Comparison of ENCODE assay signal across 16 cellular contexts in the genomic region with DNA sequence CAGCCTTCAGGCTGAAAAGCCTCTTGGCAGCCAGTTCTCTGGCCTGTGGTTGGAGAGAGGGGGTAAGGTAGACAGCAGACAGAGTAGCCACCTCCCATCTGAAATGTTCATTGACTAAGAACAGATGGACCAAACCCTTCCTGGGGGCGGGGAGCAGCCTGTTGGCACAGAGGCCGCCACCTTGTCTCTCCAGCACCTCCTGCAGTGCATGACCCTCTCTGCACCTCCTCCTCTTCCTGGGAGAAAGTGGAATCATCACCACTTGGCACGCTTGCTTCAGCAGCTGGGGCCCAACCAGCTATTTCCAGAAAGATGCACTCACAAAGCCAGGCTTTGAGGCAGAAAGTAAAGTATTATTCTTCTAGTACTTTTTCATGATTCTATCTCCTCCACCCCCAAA.
DNase-seq lines count a peak whose midpoint lies in the region; ATAC-seq and TF ChIP-seq lines count a peak whose summit lies in the region.
"Had no signal": no experiment of that assay in that cellular context is flagged by ENCODE, and none has a peak within 500 bp of the region (broad histone marks: within the 10 kb centered on the region; RNA-seq: fewer than 3 reads in every experiment).

No MANE protein-coding gene starts in this region.

- no peaks in the 10 kb centered on the region for H4K20me1 ChIP-seq in mammary epithelial cell (ENCODE audit: insufficient read depth, low read length)

- no peaks in the 10 kb centered on the region for H3K36me3 ChIP-seq in mammary epithelial cell (ENCODE audit: insufficient read depth, low read length)
- H3K36me3 ChIP-seq: esophagus muscularis mucosa, left ventricle myocardium inferior, prostate gland had no signal

- no peaks in the 10 kb centered on the region for H3K27me3 ChIP-seq in mammary epithelial cell (ENCODE audit: insufficient read depth, low read length)
- H3K27me3 ChIP-seq: esophagus muscularis mucosa had no signal

- no peak overlapping the region for H3K9ac ChIP-seq in mammary epithelial cell (ENCODE audit: insufficient read depth, low read length)

- ATAC-seq in GM19035 (IDR thresholded peaks at IDR 0.05; ENCODE audit: unreplicated experiment), result no peak

- no peak overlapping the region for H3K27ac ChIP-seq in mammary epithelial cell (ENCODE audit: insufficient read depth, low read depth, low read length)
- H3K27ac ChIP-seq: esophagus muscularis mucosa, left ventricle myocardium inferior, prostate gland had no signal

- BruUV-seq in mammary epithelial cell (replicated peaks; lab: Mats Ljungman, UMichigan), result no TSS peak

- H3K4me2 ChIP-seq in mammary epithelial cell (ENCODE audit: insufficient read depth, low read depth, low read length), result no peak overlapping the region

- H2AFZ ChIP-seq in mammary epithelial cell (ENCODE audit: low read depth, low read length), result no peak overlapping the region

- CTCF ChIA-PET in mammary epithelial cell (lab: Charles Lee; ENCODE audit: low non-redundant PET), result no interaction called here

- H3K79me2 ChIP-seq in mammary epithelial cell (ENCODE audit: insufficient read depth, low read length), result no peaks in the 10 kb centered on the region

- H3K9me3 ChIP-seq in mammary epithelial cell (replicated peaks; ENCODE audit: insufficient read depth, low read length), result no peaks in the 10 kb centered on the region
- H3K9me3 ChIP-seq: esophagus muscularis mucosa, prostate gland had no signal

- dilution Hi-C loops in mammary epithelial cell (cut with HindIII; ENCODE audit: low sequenced_read_pairs), result no loop called here

- DNase-seq in ELF-1 (ENCODE audit: low read depth, low spot score), result peak; percentile 20
- DNase-seq in HT1080 (ENCODE audit: low read depth), result peak; percentile 4
- peak; percentile 14 for DNase-seq in mammary epithelial cell
- DNase-seq in myocyte (ENCODE audit: low read depth), result peak; percentile 11
- DNase-seq in NCI-H2081 (lab: John Stamatoyannopoulos, UW), result no peak
- no peak for DNase-seq in stimulated activated CD4-positive, alpha-beta T cell treated with anti-CD3 and anti-CD28 coated beads, Interleukin-2, amount 100 ng/mL, for 24 hours
- DNase-seq: activated CD8-positive, alpha-beta memory T cell treated with anti-CD3 and anti-CD28 coated beads for 24 hours; activated gamma-delta T cell; hippocampal formation; left ventricle myocardium inferior; naive B cell; NCI-H2081 treated with DMSO at 0.1 percent for 48 hours; OCI-M1 had no signal

- no peaks in the 10 kb centered on the region for H3K4me1 ChIP-seq in mammary epithelial cell (ENCODE audit: insufficient read depth, low read length)
- H3K4me1 ChIP-seq: esophagus muscularis mucosa, left ventricle myocardium inferior, prostate gland had no signal

- 93% methylated on average over 1 of the region's 3 CpGs for WGBS in mammary epithelial cell (ENCODE audit: low coverage, missing lambda C conversion rate)

- intact Hi-C loops in mammary epithelial cell (cut with micrococcal nuclease), result no loop called here

- peak in 1 of 2 donors; percentile 42 for TF ChIP-seq CTCF in mammary epithelial cell (conservative IDR thresholded peaks at IDR 0.05 in 1 of 2, IDR thresholded peaks at IDR 0.05 in 1 of 2; ENCODE audit: extremely low read depth in 1 of 2, insufficient read depth in 1 of 2, low read depth in 1 of 2, low read length in 2 of 2)

- in situ Hi-C loops in mammary epithelial cell (cut with MboI; ENCODE audit: low sequenced_read_pairs in 2 of 2), result no loop called here

- H3K4me3 ChIP-seq in mammary epithelial cell (replicated peaks in 1 of 3; ENCODE audit: insufficient read depth in 1 of 3, low read depth in 2 of 3, low read length in 3 of 3), result no peak overlapping the region
- H3K4me3 ChIP-seq: esophagus muscularis mucosa, left ventricle myocardium inferior, prostate gland had no signal

Comparison
In these comparisons a context has a peak if more than half of its experiments do, and no peak if none do; other contexts are left out.
1. DNase-seq: peak in ELF-1 (single experiment), HT1080 (single experiment), mammary epithelial cell (single experiment) and myocyte (single experiment); none in NCI-H2081 (0 of 2) and stimulated activated CD4-positive, alpha-beta T cell treated with anti-CD3 and anti-CD28 coated beads, Interleukin-2, amount 100 ng/mL, for 24 hours (0 of 2).